1 cellular context compared by ENCODE assay signal in the genomic region with DNA sequence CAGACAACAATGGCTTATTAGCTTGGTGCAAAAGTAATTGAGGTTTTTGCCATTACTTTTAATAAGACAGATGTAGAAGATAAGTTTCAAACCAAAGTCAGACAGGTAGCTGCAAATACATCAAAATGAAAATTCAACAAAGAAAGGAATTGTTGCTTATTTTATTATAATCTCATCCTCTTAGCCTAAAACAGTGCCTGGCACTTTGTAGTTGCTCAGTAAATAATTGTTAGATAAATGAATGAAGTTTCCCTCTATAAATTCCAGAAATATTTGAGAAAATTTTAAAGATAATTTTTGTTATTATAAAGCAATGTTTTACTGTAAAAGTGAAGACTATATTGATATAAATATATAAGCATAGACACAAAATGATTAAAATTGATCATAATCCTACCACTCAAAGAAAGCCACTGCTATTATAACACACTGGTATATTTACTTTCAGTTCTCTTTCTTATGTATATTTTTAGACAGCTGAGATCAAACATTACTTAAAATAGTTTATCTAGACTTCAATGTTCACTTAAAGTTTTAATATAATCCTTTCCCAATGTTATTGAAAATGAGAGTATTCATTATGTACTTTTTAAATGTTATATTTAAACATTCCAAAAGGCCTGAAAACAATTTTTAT.
TF ChIP-seq lines count a peak whose summit lies in the region.

No MANE protein-coding gene starts in this region.

TF ChIP-seq in K562, 482 proteins besides CTCF, POLR2A, EP300 and RAD21:
- no peak for TF ChIP-seq TAF9B (IDR thresholded peaks at IDR 0.05; ENCODE audit: partially characterized antibody)
- TF ChIP-seq RBM25 (IDR thresholded peaks at IDR 0.05; ENCODE audit: low read depth, low read length, severe bottlenecking), result peak; percentile 10
